ENCODE assay signal across 20 cellular contexts in the genomic region with DNA sequence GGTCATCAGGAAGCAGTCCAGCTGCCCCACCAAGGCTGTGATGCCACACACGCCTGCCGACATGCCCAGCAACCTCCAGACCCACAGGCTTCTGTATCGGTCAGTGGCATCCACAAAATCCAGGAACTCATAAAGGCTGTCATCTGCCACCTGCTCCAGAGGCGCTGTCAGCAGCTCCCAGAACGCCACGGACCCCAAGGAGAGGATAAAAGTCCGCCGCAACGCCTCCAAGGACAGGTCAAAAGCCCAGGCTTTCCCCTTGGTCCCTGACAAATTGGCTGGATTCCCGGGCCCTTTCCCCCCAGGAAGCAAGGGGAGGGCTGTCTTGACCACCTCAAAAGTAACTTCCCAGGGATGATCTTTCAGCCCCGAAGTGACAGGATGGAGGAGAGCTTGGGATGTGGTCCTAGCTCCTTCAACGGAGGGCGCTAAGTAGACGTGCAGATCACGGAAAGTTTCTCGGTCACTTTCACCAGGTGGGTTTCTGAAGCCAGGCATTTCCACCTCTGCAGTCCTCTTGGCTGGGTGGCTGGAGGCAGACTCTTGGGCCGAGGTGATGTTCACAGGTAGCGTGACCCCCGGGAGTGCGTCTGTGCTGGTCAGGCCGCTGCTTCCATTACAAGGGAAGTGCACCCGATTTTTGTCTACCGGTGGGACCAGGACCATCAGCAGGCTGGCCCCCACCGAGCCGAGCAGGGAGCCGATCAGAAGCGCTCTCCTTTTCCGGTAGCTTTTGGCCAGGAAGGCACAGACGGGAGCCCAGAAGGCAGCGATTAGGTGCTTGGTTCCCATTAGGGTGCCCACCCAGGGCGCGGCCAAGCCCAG. TPM values are rescaled to one million over a fixed set of nuclear protein-coding genes. Genes with fewer than 3 reads are reported as not detected.
DNase-seq lines count a peak whose midpoint lies in the region; ATAC-seq, FAIRE-seq and TF ChIP-seq lines count a peak whose summit lies in the region.
"Had no signal": no experiment of that assay in that cellular context is flagged by ENCODE, and none has a peak within 500 bp of the region (broad histone marks: within the 10 kb centered on the region; RNA-seq: fewer than 3 reads in every experiment).

No MANE protein-coding gene starts in this region.

- no peaks in the 10 kb centered on the region for H4K20me1 ChIP-seq in H1 (replicated peaks in 1 of 2; ENCODE audit: control insufficient read depth in 1 of 2, insufficient read depth in 2 of 2, low read length in 2 of 2)

- H3K36me3 ChIP-seq in HUES6 (ENCODE audit: control insufficient read depth, insufficient read depth, low read length) (no peaks in the 10 kb centered on the region), H1 (ENCODE audit: control insufficient read depth in 2 of 4, insufficient read depth in 4 of 4, low read length in 3 of 4) (no peaks in the 10 kb centered on the region), left lung (no peaks in the 10 kb centered on the region), aorta (ENCODE audit: control insufficient read depth in 1 of 2, insufficient read depth in 2 of 2, low read length in 1 of 2) (no peaks in the 10 kb centered on the region)
- H3K36me3 ChIP-seq: adrenal gland, WERI-Rb-1 had no signal

- H3K4me1 Mint-ChIP-seq in stimulated activated effector memory CD8-positive, alpha-beta T cell treated with anti-CD3 and anti-CD28 coated beads, Interleukin-12 subunit alpha, Interleukin-12 subunit beta, amount 100 ng/mL, for 72 hours: no peaks in the 10 kb centered on the region

- H2AK5ac ChIP-seq in H1 (ENCODE audit: low read depth, low read length): no peak overlapping the region

- H3K4me1 ChIP-seq in HUES6 (ENCODE audit: control insufficient read depth, insufficient read depth, low read length) (peaks cover 11% of the 10 kb centered on the region), H1 (replicated peaks in 1 of 4; ENCODE audit: control insufficient read depth in 3 of 4, insufficient read depth in 4 of 4, low read length in 3 of 4) (peaks cover 0 to 13% (median 6%) of the 10 kb centered on the region in 4 experiments; a peak in 5 of 7 replicates), left lung (peaks cover 0 to 16% of the 10 kb centered on the region in 2 donors), aorta (ENCODE audit: control insufficient read depth in 1 of 2, insufficient read depth in 2 of 2, low read length in 2 of 2) (no peaks in the 10 kb centered on the region)
- H3K4me1 ChIP-seq: adrenal gland had no signal

- H3K9ac ChIP-seq in HUES6 (ENCODE audit: low read length): peak overlapping the region; percentile 40
- H3K9ac ChIP-seq in H1 (replicated peaks in 1 of 4; ENCODE audit: extremely low read depth in 1 of 4, low read depth in 3 of 4, low read length in 3 of 4): no peak overlapping the region; a peak in 1 of 7 replicates

- no peak for FAIRE-seq in H1 (lab: Jason Lieb, UNC)
- FAIRE-seq: frontal cortex had no signal

- peak overlapping the region; percentile 77 to 79 for H3K4me2 ChIP-seq in H1 (ENCODE audit: insufficient read depth in 1 of 2, low read depth in 2 of 2, low read length in 2 of 2)

- H3K27me3 ChIP-seq in HUES6 (ENCODE audit: control insufficient read depth, insufficient read depth, low read length): peaks cover 29% of the 10 kb centered on the region
- H3K27me3 ChIP-seq in H1 (replicated peaks in 1 of 4; ENCODE audit: control insufficient read depth in 3 of 4, extremely low read depth in 1 of 4, insufficient read depth in 3 of 4, low read length in 3 of 4): peaks cover 0 to 6% (median 1%) of the 10 kb centered on the region in 4 experiments; a peak in 2 of 7 replicates
- H3K27me3 ChIP-seq in left lung: peaks cover 11 to 62% of the 10 kb centered on the region in 2 donors
- H3K27me3 ChIP-seq in aorta (ENCODE audit: control insufficient read depth in 1 of 2, insufficient read depth in 2 of 2, low read length in 1 of 2): no peaks in the 10 kb centered on the region

- no peak for TF ChIP-seq EP300 in H1 (IDR thresholded peaks at IDR 0.05; ENCODE audit: borderline replicate concordance in 1 of 2, low read depth in 2 of 2, low read length in 2 of 2)

- H3K56ac ChIP-seq in H1 (replicated peaks; ENCODE audit: insufficient read length, low read depth, low read length): no peak overlapping the region

- POLR2A ChIA-PET in H1 (lab: Charles Lee; ENCODE audit: partially characterized antibody): interaction anchor here (0.7 to 1.6 kb wide), 8 partner anchors 9 to 625 kb away, joined by 3 to 4 read pairs (median 4); no protein-coding TSS in a partner anchor

- H3K23ac ChIP-seq in H1 (ENCODE audit: insufficient read length): no peak overlapping the region

- H2BK12ac ChIP-seq in H1 (ENCODE audit: low read depth, low read length): peak overlapping the region; percentile 79; the same call in 1 of the 2 replicates

- no peaks in the 10 kb centered on the region for H3K79me2 ChIP-seq in H1 (ENCODE audit: control insufficient read depth in 1 of 2, insufficient read depth in 2 of 2, low read length in 2 of 2)

- no peak for TF ChIP-seq POLR2A in H1 (IDR thresholded peaks at IDR 0.05; ENCODE audit: control extremely low read depth in 1 of 2, low read depth in 2 of 2, low read length in 2 of 2)

- H3K18ac ChIP-seq in H1 (ENCODE audit: extremely low read depth, low read length): peak overlapping the region; percentile 81

- no peak overlapping the region for H3K14ac ChIP-seq in H1 (ENCODE audit: insufficient read length)

- H3K9me3 ChIP-seq in HUES6 (ENCODE audit: control insufficient read depth, insufficient read depth, low read depth, low read length) (no peaks in the 10 kb centered on the region), H1 (ENCODE audit: insufficient read depth in 2 of 2, low read depth in 1 of 2, low read length in 1 of 2) (no peaks in the 10 kb centered on the region), left lung (no peaks in the 10 kb centered on the region), aorta (ENCODE audit: control insufficient read depth, low read length) (no peaks in the 10 kb centered on the region)
- H3K9me3 ChIP-seq: adrenal gland had no signal

- H3K27ac ChIP-seq in HUES6 (ENCODE audit: low read depth, low read length) (no peak overlapping the region), H1 (ENCODE audit: low read depth, low read length) (no peak overlapping the region; the same call in 1 of the 2 replicates), left lung (no peak overlapping the region), aorta (ENCODE audit: low read depth in 1 of 2, low read length in 2 of 2) (no peak overlapping the region)
- H3K27ac ChIP-seq: adrenal gland, WERI-Rb-1 had no signal

- no peaks in the 10 kb centered on the region for H3K79me1 ChIP-seq in H1 (ENCODE audit: low read depth, low read length)

- no peak overlapping the region for H2BK20ac ChIP-seq in H1 (ENCODE audit: low read length)

- peak overlapping the region; percentile 37; the same call in 1 of the 2 replicates for H2BK5ac ChIP-seq in H1 (ENCODE audit: low read depth, low read length)

- peak overlapping the region; percentile 41; the same call in 1 of the 2 replicates for H4K8ac ChIP-seq in H1 (ENCODE audit: extremely low read depth, insufficient read depth, low read length)

- peak overlapping the region; percentile 35 for H4K91ac ChIP-seq in H1 (replicated peaks; ENCODE audit: insufficient read length, low read length)

- intact Hi-C loops in left lung (cut with DNase I) (no loop called here), aorta (cut with DNase I) (no loop called here)

- H3K4me3 Mint-ChIP-seq in stimulated activated effector memory CD8-positive, alpha-beta T cell treated with anti-CD3 and anti-CD28 coated beads, Interleukin-12 subunit alpha, Interleukin-12 subunit beta, amount 100 ng/mL, for 72 hours: no peak overlapping the region
- H3K4me3 Mint-ChIP-seq: memory B cell; T-helper 1 cell treated with Interleukin-12 subunit alpha and Interleukin-12 subunit beta and Interleukin-4 antibody, amounts not matched to agents 30 μg/mL and 1 μg/mL, for 36 hours had no signal

- no peak overlapping the region for H3K4ac ChIP-seq in H1 (replicated peaks; ENCODE audit: insufficient read length, low read depth, low read length)

- no peak overlapping the region for H2BK120ac ChIP-seq in H1 (replicated peaks; ENCODE audit: low read depth, low read length)

- WGBS in H1 (ENCODE audit: extremely low coverage in 1 of 2, insufficient coverage in 1 of 2, insufficient read length in 1 of 2, insufficient replicate concordance in 2 of 2, low coverage in 1 of 2, low lambda C conversion rate in 2 of 2, missing lambda C conversion rate in 1 of 2), 2 experiments: 56% methylated on average over 32 of the region's 32 CpGs; no CpG with 5 or more reads in 1 of the 2 experiments
- WGBS in aorta, 2 donors: 62 to 67% methylated on average over 31 to 32 of the region's 32 CpGs

- DNase-seq in H1 (ENCODE audit: low read depth in 1 of 2, low spot score in 2 of 2) (no peak), left lung (no peak), GM13976 (ENCODE audit: low spot score) (no peak), aorta (no peak), NCI-H82 treated with DMSO at 0.1 percent for 48 hours (lab: John Stamatoyannopoulos, UW; ENCODE audit: unreplicated experiment) (no peak)
- peak in 1 of 2 donors; percentile 25 for DNase-seq in stimulated activated effector memory CD8-positive, alpha-beta T cell treated with anti-CD3 and anti-CD28 coated beads, Interleukin-12 subunit alpha, Interleukin-12 subunit beta, amount 100 ng/mL, for 72 hours (ENCODE audit: low spot score in 2 of 2)
- DNase-seq in activated CD4-positive, CD25-positive, alpha-beta regulatory T cell (lab: John Stamatoyannopoulos, UW): no peak
- DNase-seq: activated effector memory CD4-positive, alpha-beta T cell treated with Interleukin-2 at 50 U/mL for 16 hours; adrenal gland; COR-L47; KBM-7; NCI-H1048; SHP77 treated with DMSO at 0.1 percent for 48 hours; substantia nigra; WERI-Rb-1 had no signal

- TF ChIP-seq RAD21 in H1 (IDR thresholded peaks at IDR 0.05 in 1 of 2, conservative IDR thresholded peaks at IDR 0.05 in 1 of 2; ENCODE audit: low read depth in 2 of 2, low read length in 2 of 2): no peak

- peak overlapping the region; percentile 66 for H3K4me3 ChIP-seq in HUES6 (ENCODE audit: low read depth, low read length)
- H3K4me3 ChIP-seq in H1 (ENCODE audit: extremely low read depth in 1 of 4, insufficient read depth in 2 of 4, low read depth in 3 of 4, low read length in 4 of 4): peak overlapping the region; percentile 44 to 71 (median 56)
- H3K4me3 ChIP-seq in left lung: peak overlapping the region; percentile 5 to 26
- no peak overlapping the region for H3K4me3 ChIP-seq in aorta (ENCODE audit: low read length in 2 of 2)
- H3K4me3 ChIP-seq: adrenal gland had no signal

- peak overlapping the region; percentile 32 for H3K27ac Mint-ChIP-seq in stimulated activated effector memory CD8-positive, alpha-beta T cell treated with anti-CD3 and anti-CD28 coated beads, Interleukin-12 subunit alpha, Interleukin-12 subunit beta, amount 100 ng/mL, for 72 hours
- H3K27ac Mint-ChIP-seq: memory B cell; T-helper 1 cell treated with Interleukin-12 subunit alpha and Interleukin-12 subunit beta and Interleukin-4 antibody, amounts not matched to agents 30 μg/mL and 1 μg/mL, for 36 hours had no signal

- H2AFZ ChIP-seq in H1 (ENCODE audit: low read length): peak overlapping the region; percentile 84; the same call in 1 of the 2 replicates

- in situ Hi-C loops in GM13976 (cut with MboI; ENCODE audit: low sequenced_read_pairs, unreplicated experiment): no loop called here

- peak overlapping the region; percentile 46; the same call in 1 of the 2 replicates for H2BK15ac ChIP-seq in H1 (ENCODE audit: low read length)

- no peaks in the 10 kb centered on the region for H3K9me3 Mint-ChIP-seq in stimulated activated effector memory CD8-positive, alpha-beta T cell treated with anti-CD3 and anti-CD28 coated beads, Interleukin-12 subunit alpha, Interleukin-12 subunit beta, amount 100 ng/mL, for 72 hours
- H3K9me3 Mint-ChIP-seq: memory B cell; T-helper 1 cell treated with Interleukin-12 subunit alpha and Interleukin-12 subunit beta and Interleukin-4 antibody, amounts not matched to agents 30 μg/mL and 1 μg/mL, for 36 hours had no signal

- ATAC-seq in left lung (no peak), aorta (ENCODE audit: low FRiP score) (no peak)
- ATAC-seq in stimulated activated effector memory CD8-positive, alpha-beta T cell treated with anti-CD3 and anti-CD28 coated beads, Interleukin-12 subunit alpha, Interleukin-12 subunit beta, amount 100 ng/mL, for 72 hours: no peak

- H3K36me3 Mint-ChIP-seq in stimulated activated effector memory CD8-positive, alpha-beta T cell treated with anti-CD3 and anti-CD28 coated beads, Interleukin-12 subunit alpha, Interleukin-12 subunit beta, amount 100 ng/mL, for 72 hours: peaks cover 20% of the 10 kb centered on the region

- no peak for TF ChIP-seq CTCF in H1 (IDR thresholded peaks at IDR 0.05; ENCODE audit: control extremely low read depth in 1 of 3, insufficient read depth in 1 of 3, low read depth in 1 of 3, low read length in 3 of 3)
- no peak for TF ChIP-seq CTCF in left lung (IDR thresholded peaks at IDR 0.05)
- no peak for TF ChIP-seq CTCF in GM13976 (IDR thresholded peaks at IDR 0.05; ENCODE audit: borderline replicate concordance, control extremely low read depth, extremely low read depth, insufficient read depth, missing control alignments)

- H4K5ac ChIP-seq in H1 (ENCODE audit: insufficient read length, low read depth, low read length): peak overlapping the region; percentile 48

- H3K23me2 ChIP-seq in H1 (ENCODE audit: low read depth, low read length): peaks cover 6% of the 10 kb centered on the region; the same call in 1 of the 2 replicates

- CTCF ChIA-PET in H1 (lab: Charles Lee; ENCODE audit: partially characterized antibody): interaction anchor here (1.0 to 4.1 kb wide), 11 partner anchors 11 to 223 kb away, joined by 3 to 33 read pairs (median 7); no protein-coding TSS in a partner anchor

RNA-seq across cellular contexts. Expression of a gene that starts 0.8 kb away (rescaled TPM):
- 2.6 and 2.8 TPM in 2 replicates for total RNA-seq in H1 (2021; fragmentation: NEBNext Ultra II Directional; extraction: Animal tissue kit (Norgen Biotek cat#: 25700))
- polyA plus RNA-seq in H1 (2011; rRNA removed): 2.7 and 3.5 TPM in 2 replicates
- 3.2 TPM for polyA plus RNA-seq in H1 (2011; cell fraction: cytosol; rRNA removed)
- 3.5 TPM for polyA plus RNA-seq in H1 (2011; cell fraction: nucleus; rRNA removed)
- polyA plus RNA-seq in H1 (2012, experiment 1 of 2): 1.8 to 3.3 TPM (median 3.0 TPM) in 4 replicates
- polyA plus RNA-seq in H1 (2012, experiment 2 of 2): 2.3 TPM
- polyA plus RNA-seq in H1 (2013, experiment 1 of 2): 2.5 TPM
- polyA plus RNA-seq in H1 (2013, experiment 2 of 2): 2.2 TPM
- polyA minus RNA-seq in H1 (2011; rRNA and poly(A)+ RNA removed): 2.8 and 3.6 TPM in 2 replicates
- polyA minus RNA-seq in H1 (2011; cell fraction: cytosol; rRNA and poly(A)+ RNA removed): 2.3 TPM
- polyA minus RNA-seq in H1 (2011; cell fraction: nucleus; rRNA and poly(A)+ RNA removed): 4.0 TPM
- 1 to 10 TPM; 1.4 to 1.6 TPM for total RNA-seq in left lung
- under 1 TPM; 0.19 to 0.39 TPM for total RNA-seq in aorta
- not detected for polyA plus RNA-seq in aorta
- total RNA-seq: frontal cortex, H4 had no signal

RNA-seq across cellular contexts. Expression of a gene that starts 40.0 kb away (rescaled TPM):
- total RNA-seq in H1 (2021; fragmentation: NEBNext Ultra II Directional; extraction: Animal tissue kit (Norgen Biotek cat#: 25700)): not detected in 2 replicates
- polyA plus RNA-seq in H1 (2011; rRNA removed): not detected in 2 replicates
- not detected for polyA plus RNA-seq in H1 (2011; cell fraction: cytosol; rRNA removed)
- polyA plus RNA-seq in H1 (2011; cell fraction: nucleus; rRNA removed): not detected
- polyA plus RNA-seq in H1 (2012, experiment 1 of 2): not detected in 4 replicates
- polyA plus RNA-seq in H1 (2012, experiment 2 of 2): not detected
- polyA plus RNA-seq in H1 (2013, experiment 1 of 2): not detected
- polyA plus RNA-seq in H1 (2013, experiment 2 of 2): not detected
- not detected in 2 replicates for polyA minus RNA-seq in H1 (2011; rRNA and poly(A)+ RNA removed)
- not detected for polyA minus RNA-seq in H1 (2011; cell fraction: cytosol; rRNA and poly(A)+ RNA removed)
- polyA minus RNA-seq in H1 (2011; cell fraction: nucleus; rRNA and poly(A)+ RNA removed): not detected
- not detected for total RNA-seq in left lung
- total RNA-seq in aorta: not detected
- not detected for polyA plus RNA-seq in aorta
- total RNA-seq: adrenal gland, frontal cortex, H4 had no signal
- polyA plus RNA-seq: adrenal gland had no signal

RNA-seq across cellular contexts. Expression of a gene that starts 53.8 kb away (rescaled TPM):
- total RNA-seq in H1 (2021; fragmentation: NEBNext Ultra II Directional; extraction: Animal tissue kit (Norgen Biotek cat#: 25700)): not detected in 2 replicates
- polyA plus RNA-seq in H1 (2011; rRNA removed): not detected in 2 replicates
- polyA plus RNA-seq in H1 (2011; cell fraction: cytosol; rRNA removed): not detected
- not detected for polyA plus RNA-seq in H1 (2011; cell fraction: nucleus; rRNA removed)
- polyA plus RNA-seq in H1 (2012, experiment 1 of 2): not detected in 4 replicates
- not detected for polyA plus RNA-seq in H1 (2012, experiment 2 of 2)
- not detected for polyA plus RNA-seq in H1 (2013, experiment 1 of 2)
- not detected for polyA plus RNA-seq in H1 (2013, experiment 2 of 2)
- not detected in 2 replicates for polyA minus RNA-seq in H1 (2011; rRNA and poly(A)+ RNA removed)
- polyA minus RNA-seq in H1 (2011; cell fraction: cytosol; rRNA and poly(A)+ RNA removed): not detected
- polyA minus RNA-seq in H1 (2011; cell fraction: nucleus; rRNA and poly(A)+ RNA removed): not detected
- not detected for total RNA-seq in left lung
- under 1 TPM in 1 of 2 donors, not detected in 1; 0.58 TPM for total RNA-seq in aorta
- polyA plus RNA-seq in aorta: 1 to 10 TPM; 1.6 to 1.9 TPM
- total RNA-seq: adrenal gland had no signal
- polyA plus RNA-seq: adrenal gland had no signal

Comparison
In these comparisons a context has a peak if more than half of its experiments do, and no peak if none do; other contexts are left out.
1. H3K4me3 ChIP-seq: peak in HUES6 (single experiment), H1 (4 of 4) and left lung (2 of 2); none in aorta (0 of 2).